In genomic region chr19:2494447-2495129, GRCh38 we compare ENCODE assay signal across 8 cellular contexts. TPM values are rescaled to one million over a fixed set of nuclear protein-coding genes. Genes with fewer than 3 reads are reported as not detected.
DNase-seq lines count a peak whose midpoint lies in the region; ATAC-seq and TF ChIP-seq lines count a peak whose summit lies in the region.

No MANE protein-coding gene starts in this region.

- no peak for TF ChIP-seq CTCF in CD4-positive, alpha-beta T cell (IDR thresholded peaks at IDR 0.05)
- TF ChIP-seq CTCF in brain (conservative IDR thresholded peaks at IDR 0.05) (no peak), retinal pigment epithelial cell (conservative IDR thresholded peaks at IDR 0.05; ENCODE audit: low read depth, low read length) (no peak)

- peak overlapping the region; percentile 68 for H3K4me3 Mint-ChIP-seq in CD4-positive, alpha-beta T cell
- H3K4me3 Mint-ChIP-seq in brain = peak overlapping the region; percentile 67 to 79 (median 77)

- peak; percentile 80 for ATAC-seq in CD4-positive, alpha-beta T cell (ENCODE audit: poor library complexity)
- ATAC-seq in HG02642 (IDR thresholded peaks at IDR 0.05; ENCODE audit: poor library complexity, unreplicated experiment) (peak; percentile 40), HG02981 (IDR thresholded peaks at IDR 0.05; ENCODE audit: unreplicated experiment) (no peak)

- H3K27me3 ChIP-seq in CD4-positive, alpha-beta T cell (ENCODE audit: control insufficient read depth, insufficient read depth, low read length) = peaks cover 23% of the 10 kb centered on the region

- H3K9me3 Mint-ChIP-seq in CD4-positive, alpha-beta T cell = no peaks in the 10 kb centered on the region
- peaks cover 0 to 12% (median 0%) of the 10 kb centered on the region in 5 experiments for H3K9me3 Mint-ChIP-seq in brain

- no peak overlapping the region for H3K27ac ChIP-seq in CD4-positive, alpha-beta T cell (ENCODE audit: low read depth, low read length)

- intact Hi-C loops in CD4-positive, alpha-beta T cell (cut with DNase I, micrococcal nuclease) = no loop called here

- peaks cover 40% of the 10 kb centered on the region for H3K27me3 Mint-ChIP-seq in CD4-positive, alpha-beta T cell
- H3K27me3 Mint-ChIP-seq in brain = peaks cover 33% of the 10 kb centered on the region

- no peak overlapping the region for H3K27ac Mint-ChIP-seq in CD4-positive, alpha-beta T cell
- peak overlapping the region in 1 of 5 experiments; percentile 63 for H3K27ac Mint-ChIP-seq in brain

- DNase-seq in CD4-positive, alpha-beta T cell = peak; percentile 11 to 72 (median 35)
- DNase-seq in T-helper 2 cell (peak; percentile 31 to 56 (median 48)), retinal pigment epithelial cell (ENCODE audit: low read depth) (peak; percentile 78), NK-92 (lab: John Stamatoyannopoulos, UW; ENCODE audit: unreplicated experiment) (no peak)

- no peaks in the 10 kb centered on the region for H3K9me3 ChIP-seq in CD4-positive, alpha-beta T cell (ENCODE audit: control insufficient read depth, low read length)

- H3K4me1 Mint-ChIP-seq in CD4-positive, alpha-beta T cell (ENCODE audit: low read depth) = peaks cover 14% of the 10 kb centered on the region
- H3K4me1 Mint-ChIP-seq in brain = peaks cover 32% of the 10 kb centered on the region

- H3K36me3 Mint-ChIP-seq in CD4-positive, alpha-beta T cell (ENCODE audit: low read depth) = no peaks in the 10 kb centered on the region
- H3K36me3 Mint-ChIP-seq in brain = no peaks in the 10 kb centered on the region

- CTCF ChIA-PET in CD4-positive, alpha-beta T cell (lab: Charles Lee) = interaction anchor here (0.6 to 1.7 kb wide), 3 partner anchors 9 to 142 kb away, joined by 3 to 4 read pairs (median 4); no protein-coding TSS in a partner anchor

- H3K4me3 ChIP-seq in iPS-11a (ENCODE audit: low read depth, low read length) (peak overlapping the region; percentile 38), retinal pigment epithelial cell (ENCODE audit: low read length) (peak overlapping the region; percentile 45)

- POLR2A ChIA-PET in CD4-positive, alpha-beta T cell (lab: Charles Lee) = interaction anchor here (0.7 to 6.0 kb wide), 3 partner anchors 18 to 145 kb away, joined by 4 to 47 read pairs (median 7); partner anchors contain the start of gene GADD45B

RNA-seq across cellular contexts. Expression of gene GADD45B, which starts 18.7 kb away (rescaled TPM):
- total RNA-seq in CD4-positive, alpha-beta T cell = 100 to 1,000 TPM; 284 to 285 TPM
- 28.4 TPM for polyA plus RNA-seq in brain (ENCODE audit: insufficient read depth, low read depth, low replicate concordance)

RNA-seq across cellular contexts. Expression of gene LMNB2, which starts 37.8 kb away (rescaled TPM):
- 1 to 10 TPM; 9.7 to 10.0 TPM for total RNA-seq in CD4-positive, alpha-beta T cell
- 80.9 TPM for polyA plus RNA-seq in brain (ENCODE audit: insufficient read depth, low read depth, low replicate concordance)
